12 cellular contexts compared by ENCODE assay signal in the genomic region with DNA sequence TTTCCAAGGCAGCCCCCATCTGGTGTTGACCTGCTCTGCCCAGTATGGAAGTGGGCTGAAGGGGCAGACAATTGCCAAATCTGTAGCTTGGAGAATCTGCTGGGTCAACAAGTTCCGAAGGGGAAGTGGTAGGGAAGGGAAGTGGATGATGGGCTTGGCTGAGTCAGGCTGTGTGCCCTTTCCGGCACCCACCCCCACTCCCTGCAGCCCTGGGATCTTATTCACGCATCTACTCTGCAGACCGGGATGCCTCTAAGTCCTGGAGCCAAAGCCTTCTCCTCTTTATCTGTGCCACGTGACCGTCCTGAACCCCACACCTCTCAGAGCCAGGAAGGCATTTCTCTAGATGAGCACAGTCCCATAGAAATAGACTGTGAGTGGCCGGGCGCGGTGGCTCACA. TPM values are rescaled to one million over a fixed set of nuclear protein-coding genes. Genes with fewer than 3 reads are reported as not detected.
DNase-seq lines count a peak whose midpoint lies in the region; ATAC-seq and TF ChIP-seq lines count a peak whose summit lies in the region.
"Had no signal": no experiment of that assay in that cellular context is flagged by ENCODE, and none has a peak within 500 bp of the region (broad histone marks: within the 10 kb centered on the region; RNA-seq: fewer than 3 reads in every experiment).

No MANE protein-coding gene starts in this region.

- H3K4me1 ChIP-seq in lung (ENCODE audit: control insufficient read depth in 2 of 2, insufficient read depth in 2 of 2, low read length in 2 of 2) (peaks cover 0 to 4% of the 10 kb centered on the region in 2 donors), aorta (ENCODE audit: control insufficient read depth in 1 of 2, insufficient read depth in 2 of 2, low read length in 2 of 2) (no peaks in the 10 kb centered on the region)

- H3K36me3 ChIP-seq in lung (ENCODE audit: control insufficient read depth in 2 of 2, insufficient read depth in 2 of 2, low read length in 2 of 2) (peaks cover 0 to 7% of the 10 kb centered on the region in 2 donors), aorta (ENCODE audit: control insufficient read depth in 1 of 2, insufficient read depth in 2 of 2, low read length in 1 of 2) (no peaks in the 10 kb centered on the region)

- no peak for DNase-seq in activated naive CD8-positive, alpha-beta T cell treated with anti-CD3 and anti-CD28 coated beads, Interleukin-2, amount 50 U/mL, for 24 hours
- no peak for DNase-seq in activated naive CD8-positive, alpha-beta T cell treated with anti-CD3 and anti-CD28 coated beads for 36 hours
- peak; percentile 53 for DNase-seq in lung (ENCODE audit: low spot score)
- DNase-seq in aorta = peak in 1 of 2 donors; percentile 82
- DNase-seq in activated naive CD4-positive, alpha-beta T cell treated with anti-CD3 and anti-CD28 coated beads, Interleukin-2, amount 50 U/mL, for 72 hours (ENCODE audit: low spot score in 2 of 2) = no peak
- DNase-seq in H4 (ENCODE audit: low spot score) = no peak
- no peak for DNase-seq in stimulated activated naive CD8-positive, alpha-beta T cell treated with anti-CD3 and anti-CD28 coated beads, Interleukin-15, amount 100 ng/mL, for 72 hours
- DNase-seq: DMS53, endodermal cell, naive B cell, NCI-H1694 had no signal

- intact Hi-C loops in dendritic cell treated with granulocyte-macrophage colony-stimulating factor and Interleukin-4, amounts not matched to agents 40 ng/mL and 50 ng/mL, for 4 days (cut with micrococcal nuclease) = loop anchor here (1.0 kb wide), 1 partner anchor 9 kb away; no protein-coding TSS in a partner anchor
- intact Hi-C loops in aorta (cut with DNase I) = no loop called here

- no peak for TF ChIP-seq CTCF in lung (IDR thresholded peaks at IDR 0.05; ENCODE audit: control extremely low read depth, extremely low read depth)

- H3K27ac ChIP-seq in lung (ENCODE audit: low read depth in 1 of 2, low read length in 1 of 2) (peak overlapping the region in 1 of 2 donors; percentile 91), aorta (ENCODE audit: low read depth in 1 of 2, low read length in 2 of 2) (no peak overlapping the region)

- H3K9me3 ChIP-seq in lung (ENCODE audit: control insufficient read depth in 2 of 2, insufficient read depth in 1 of 2, low read length in 1 of 2) (no peaks in the 10 kb centered on the region), aorta (ENCODE audit: control insufficient read depth, low read length) (no peaks in the 10 kb centered on the region)

- WGBS in lung, 2 donors = 41 to 44% methylated on average over 9 of the region's 9 CpGs
- 59 to 64% methylated on average over 9 of the region's 9 CpGs for WGBS in aorta, 2 donors

- H3K4me3 Mint-ChIP-seq in activated naive CD8-positive, alpha-beta T cell treated with anti-CD3 and anti-CD28 coated beads, Interleukin-2, amount 50 U/mL, for 24 hours = no peak overlapping the region
- H3K4me3 Mint-ChIP-seq in activated naive CD8-positive, alpha-beta T cell treated with anti-CD3 and anti-CD28 coated beads for 36 hours = no peak overlapping the region
- peak overlapping the region; percentile 76 for H3K4me3 Mint-ChIP-seq in dendritic cell treated with granulocyte-macrophage colony-stimulating factor and Interleukin-4, amounts not matched to agents 40 ng/mL and 50 ng/mL, for 4 days
- no peak overlapping the region for H3K4me3 Mint-ChIP-seq in stimulated activated naive CD8-positive, alpha-beta T cell treated with anti-CD3 and anti-CD28 coated beads, Interleukin-15, amount 100 ng/mL, for 72 hours
- H3K4me3 Mint-ChIP-seq: endodermal cell, naive B cell had no signal

- H3K27me3 Mint-ChIP-seq in activated naive CD8-positive, alpha-beta T cell treated with anti-CD3 and anti-CD28 coated beads, Interleukin-2, amount 50 U/mL, for 24 hours = peaks cover 20% of the 10 kb centered on the region
- peaks cover 41% of the 10 kb centered on the region for H3K27me3 Mint-ChIP-seq in activated naive CD8-positive, alpha-beta T cell treated with anti-CD3 and anti-CD28 coated beads for 36 hours
- no peaks in the 10 kb centered on the region for H3K27me3 Mint-ChIP-seq in dendritic cell treated with granulocyte-macrophage colony-stimulating factor and Interleukin-4, amounts not matched to agents 40 ng/mL and 50 ng/mL, for 4 days
- H3K27me3 Mint-ChIP-seq in stimulated activated naive CD8-positive, alpha-beta T cell treated with anti-CD3 and anti-CD28 coated beads, Interleukin-15, amount 100 ng/mL, for 72 hours = peaks cover 31% of the 10 kb centered on the region

- H3K4me1 Mint-ChIP-seq in activated naive CD8-positive, alpha-beta T cell treated with anti-CD3 and anti-CD28 coated beads, Interleukin-2, amount 50 U/mL, for 24 hours = no peaks in the 10 kb centered on the region
- H3K4me1 Mint-ChIP-seq in activated naive CD8-positive, alpha-beta T cell treated with anti-CD3 and anti-CD28 coated beads for 36 hours = no peaks in the 10 kb centered on the region
- peaks cover 63% of the 10 kb centered on the region for H3K4me1 Mint-ChIP-seq in dendritic cell treated with granulocyte-macrophage colony-stimulating factor and Interleukin-4, amounts not matched to agents 40 ng/mL and 50 ng/mL, for 4 days (ENCODE audit: low read depth)
- H3K4me1 Mint-ChIP-seq in stimulated activated naive CD8-positive, alpha-beta T cell treated with anti-CD3 and anti-CD28 coated beads, Interleukin-15, amount 100 ng/mL, for 72 hours = no peaks in the 10 kb centered on the region
- H3K4me1 Mint-ChIP-seq: endodermal cell had no signal

- no peaks in the 10 kb centered on the region for H3K27me3 ChIP-seq in lung (ENCODE audit: control insufficient read depth, insufficient read depth)
- H3K27me3 ChIP-seq in aorta (ENCODE audit: control insufficient read depth in 1 of 2, insufficient read depth in 2 of 2, low read length in 1 of 2) = no peaks in the 10 kb centered on the region

- H3K36me3 Mint-ChIP-seq in activated naive CD8-positive, alpha-beta T cell treated with anti-CD3 and anti-CD28 coated beads, Interleukin-2, amount 50 U/mL, for 24 hours (ENCODE audit: low read depth) = no peaks in the 10 kb centered on the region
- H3K36me3 Mint-ChIP-seq in activated naive CD8-positive, alpha-beta T cell treated with anti-CD3 and anti-CD28 coated beads for 36 hours = no peaks in the 10 kb centered on the region
- peaks cover 20% of the 10 kb centered on the region for H3K36me3 Mint-ChIP-seq in dendritic cell treated with granulocyte-macrophage colony-stimulating factor and Interleukin-4, amounts not matched to agents 40 ng/mL and 50 ng/mL, for 4 days (ENCODE audit: low read depth)
- H3K36me3 Mint-ChIP-seq in activated naive CD4-positive, alpha-beta T cell treated with anti-CD3 and anti-CD28 coated beads, Interleukin-2, amount 50 U/mL, for 72 hours = no peaks in the 10 kb centered on the region
- H3K36me3 Mint-ChIP-seq: naive B cell had no signal

- H3K4me3 ChIP-seq in lung (no peak overlapping the region), aorta (ENCODE audit: low read length in 2 of 2) (no peak overlapping the region)

- H3K27ac Mint-ChIP-seq in activated naive CD8-positive, alpha-beta T cell treated with anti-CD3 and anti-CD28 coated beads, Interleukin-2, amount 50 U/mL, for 24 hours = no peak overlapping the region
- H3K27ac Mint-ChIP-seq in activated naive CD8-positive, alpha-beta T cell treated with anti-CD3 and anti-CD28 coated beads for 36 hours = no peak overlapping the region
- peak overlapping the region; percentile 97 for H3K27ac Mint-ChIP-seq in dendritic cell treated with granulocyte-macrophage colony-stimulating factor and Interleukin-4, amounts not matched to agents 40 ng/mL and 50 ng/mL, for 4 days
- no peak overlapping the region for H3K27ac Mint-ChIP-seq in activated naive CD4-positive, alpha-beta T cell treated with anti-CD3 and anti-CD28 coated beads, Interleukin-2, amount 50 U/mL, for 72 hours
- no peak overlapping the region for H3K27ac Mint-ChIP-seq in stimulated activated naive CD8-positive, alpha-beta T cell treated with anti-CD3 and anti-CD28 coated beads, Interleukin-15, amount 100 ng/mL, for 72 hours
- H3K27ac Mint-ChIP-seq: endodermal cell, naive B cell had no signal

- peak; percentile 15 for ATAC-seq in activated naive CD8-positive, alpha-beta T cell treated with anti-CD3 and anti-CD28 coated beads, Interleukin-2, amount 50 U/mL, for 24 hours
- peak; percentile 59 for ATAC-seq in lung (ENCODE audit: insufficient read depth, low FRiP score)
- peak; percentile 71 for ATAC-seq in aorta (ENCODE audit: low FRiP score)
- no peak for ATAC-seq in activated naive CD4-positive, alpha-beta T cell treated with anti-CD3 and anti-CD28 coated beads, Interleukin-2, amount 50 U/mL, for 72 hours
- ATAC-seq in stimulated activated naive CD8-positive, alpha-beta T cell treated with anti-CD3 and anti-CD28 coated beads, Interleukin-15, amount 100 ng/mL, for 72 hours = no peak

- no peaks in the 10 kb centered on the region for H3K9me3 Mint-ChIP-seq in activated naive CD8-positive, alpha-beta T cell treated with anti-CD3 and anti-CD28 coated beads, Interleukin-2, amount 50 U/mL, for 24 hours
- H3K9me3 Mint-ChIP-seq in activated naive CD8-positive, alpha-beta T cell treated with anti-CD3 and anti-CD28 coated beads for 36 hours = no peaks in the 10 kb centered on the region
- no peaks in the 10 kb centered on the region for H3K9me3 Mint-ChIP-seq in dendritic cell treated with granulocyte-macrophage colony-stimulating factor and Interleukin-4, amounts not matched to agents 40 ng/mL and 50 ng/mL, for 4 days
- H3K9me3 Mint-ChIP-seq in activated naive CD4-positive, alpha-beta T cell treated with anti-CD3 and anti-CD28 coated beads, Interleukin-2, amount 50 U/mL, for 72 hours = no peaks in the 10 kb centered on the region
- no peaks in the 10 kb centered on the region for H3K9me3 Mint-ChIP-seq in stimulated activated naive CD8-positive, alpha-beta T cell treated with anti-CD3 and anti-CD28 coated beads, Interleukin-15, amount 100 ng/mL, for 72 hours
- H3K9me3 Mint-ChIP-seq: endodermal cell, naive B cell had no signal

RNA-seq across cellular contexts. Expression of a gene that starts 7.5 kb away (rescaled TPM):
- total RNA-seq in activated naive CD8-positive, alpha-beta T cell treated with anti-CD3 and anti-CD28 coated beads for 36 hours = not detected
- total RNA-seq in lung = 10 to 100 TPM in 1 of 2 donors, 1 to 10 TPM in 1; 2.7 to 12.6 TPM
- 10 to 100 TPM in 1 of 2 donors, 1 to 10 TPM in 1; 1.0 to 17.4 TPM for polyA plus RNA-seq in lung
- 10 to 100 TPM in 1 of 2 donors, 1 to 10 TPM in 1; 8.0 to 13.6 TPM for total RNA-seq in aorta
- polyA plus RNA-seq in aorta = under 1 TPM; 0.20 to 0.38 TPM
- not detected for total RNA-seq in activated naive CD4-positive, alpha-beta T cell treated with anti-CD3 and anti-CD28 coated beads, Interleukin-2, amount 50 U/mL, for 72 hours
- 0.08 TPM in 1 of 2 replicates, not detected in the other for total RNA-seq in H4 (2014; rRNA removed; shearing (Covaris generic))
- total RNA-seq: endodermal cell had no signal

RNA-seq across cellular contexts. Expression of a gene that starts 14.8 kb away (rescaled TPM):
- total RNA-seq in activated naive CD8-positive, alpha-beta T cell treated with anti-CD3 and anti-CD28 coated beads for 36 hours = 1 to 10 TPM; 1.4 to 1.8 TPM
- 10 to 100 TPM in 1 of 2 donors, 1 to 10 TPM in 1; 9.6 to 81.2 TPM for total RNA-seq in lung
- 100 to 1,000 TPM in 1 of 2 donors, 1 to 10 TPM in 1; 9.4 to 156 TPM for polyA plus RNA-seq in lung
- 10 to 100 TPM; 38.7 to 52.7 TPM for total RNA-seq in aorta
- 10 to 100 TPM in 1 of 2 donors, 1 to 10 TPM in 1; 7.9 to 12.5 TPM for polyA plus RNA-seq in aorta
- 1 to 10 TPM; 1.3 to 3.2 TPM for total RNA-seq in activated naive CD4-positive, alpha-beta T cell treated with anti-CD3 and anti-CD28 coated beads, Interleukin-2, amount 50 U/mL, for 72 hours
- 0.04 TPM in 1 of 2 replicates, not detected in the other for total RNA-seq in H4 (2014; rRNA removed; shearing (Covaris generic))

RNA-seq across cellular contexts. Expression of a gene that starts 24.6 kb away (rescaled TPM):
- 10 to 100 TPM; 17.4 to 19.5 TPM for total RNA-seq in activated naive CD8-positive, alpha-beta T cell treated with anti-CD3 and anti-CD28 coated beads for 36 hours
- 10 to 100 TPM; 14.8 to 18.2 TPM for total RNA-seq in lung
- 10 to 100 TPM; 13.5 to 24.2 TPM for polyA plus RNA-seq in lung
- total RNA-seq in aorta = 10 to 100 TPM in 1 of 2 donors, 1 to 10 TPM in 1; 8.9 to 14.6 TPM
- polyA plus RNA-seq in aorta = 10 to 100 TPM in 1 of 2 donors, 1 to 10 TPM in 1; 1.5 to 10.3 TPM
- 10 to 100 TPM; 16.7 to 19.2 TPM for total RNA-seq in activated naive CD4-positive, alpha-beta T cell treated with anti-CD3 and anti-CD28 coated beads, Interleukin-2, amount 50 U/mL, for 72 hours
- total RNA-seq in H4 (2014; rRNA removed; shearing (Covaris generic)) = 7.3 and 8.0 TPM in 2 replicates

RNA-seq across cellular contexts. Expression of a gene that starts 49.8 kb away (rescaled TPM):
- total RNA-seq in activated naive CD8-positive, alpha-beta T cell treated with anti-CD3 and anti-CD28 coated beads for 36 hours = 10 to 100 TPM in 1 of 2 experiments, 1 to 10 TPM in 1; 9.8 to 10.6 TPM
- 10 to 100 TPM in 1 of 2 donors, 1 to 10 TPM in 1; 2.4 to 33.5 TPM for total RNA-seq in lung
- polyA plus RNA-seq in lung = 10 to 100 TPM; 12.0 to 12.1 TPM
- 10 to 100 TPM; 26.2 to 48.0 TPM for total RNA-seq in aorta
- 10 to 100 TPM in 1 of 2 donors, 1 to 10 TPM in 1; 5.4 to 81.7 TPM for polyA plus RNA-seq in aorta
- total RNA-seq in activated naive CD4-positive, alpha-beta T cell treated with anti-CD3 and anti-CD28 coated beads, Interleukin-2, amount 50 U/mL, for 72 hours = 10 to 100 TPM; 16.9 to 20.0 TPM
- 5.7 and 7.2 TPM in 2 replicates for total RNA-seq in H4 (2014; rRNA removed; shearing (Covaris generic))

Comparison
In these comparisons a context has a peak if more than half of its experiments do, and no peak if none do; other contexts are left out.
1. ATAC-seq: peak in activated naive CD8-positive, alpha-beta T cell treated with anti-CD3 and anti-CD28 coated beads, Interleukin-2, amount 50 U/mL, for 24 hours (single experiment), lung (single experiment) and aorta (single experiment); none in activated naive CD4-positive, alpha-beta T cell treated with anti-CD3 and anti-CD28 coated beads, Interleukin-2, amount 50 U/mL, for 72 hours (0 of 2) and stimulated activated naive CD8-positive, alpha-beta T cell treated with anti-CD3 and anti-CD28 coated beads, Interleukin-15, amount 100 ng/mL, for 72 hours (single experiment).